In the genomic region with DNA sequence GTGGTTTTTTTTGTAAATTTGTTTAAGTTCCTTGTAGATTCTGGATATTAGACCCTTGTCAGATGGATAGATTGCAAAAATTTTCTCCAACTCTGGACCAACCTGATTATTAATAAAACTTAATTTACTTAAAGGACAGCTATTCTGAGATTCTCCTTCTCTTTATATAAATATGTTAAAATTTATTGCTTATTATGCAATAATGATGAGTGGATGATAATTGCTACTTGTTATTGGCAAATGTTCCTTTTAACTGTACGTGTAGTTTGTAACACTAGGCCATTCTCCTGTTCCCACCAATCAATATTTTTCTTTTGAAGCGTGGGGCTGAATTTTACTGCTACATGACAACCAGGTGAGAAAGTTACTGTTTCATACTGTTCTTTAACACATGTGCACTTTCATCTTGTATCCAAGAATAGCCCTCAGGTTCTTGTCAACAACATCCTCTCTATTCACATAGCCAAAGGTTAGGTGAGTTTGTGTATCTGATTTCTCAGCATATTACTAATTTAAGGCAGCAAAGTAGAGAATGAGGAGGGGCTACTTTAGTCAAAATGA, we compare ENCODE assay signal across 1 cellular context.
TF ChIP-seq lines count a peak whose summit lies in the region.

No MANE protein-coding gene starts in this region.

TF ChIP-seq in K562, 482 proteins besides CTCF, POLR2A, EP300 and RAD21:
- TF ChIP-seq PTTG1 (tag; IDR thresholded peaks at IDR 0.05; ENCODE audit: low read depth) (no peak), FOXM1 (IDR thresholded peaks at IDR 0.05; ENCODE audit: low read depth) (no peak), FOXM1 (CRISPR knock-in tag; IDR thresholded peaks at IDR 0.05; ENCODE audit: low read depth) (no peak), SETDB1 (IDR thresholded peaks at IDR 0.05; ENCODE audit: low read length) (no peak), MAFG (tag; conservative IDR thresholded peaks at IDR 0.05) (0 out of 2 replicates have a peak, but pooled peaks have one; percentile 18), RBM34 (IDR thresholded peaks at IDR 0.05; ENCODE audit: borderline replicate concordance, insufficient read depth, low read length) (no peak), C11orf30 (IDR thresholded peaks at IDR 0.05; ENCODE audit: low read depth) (peak; percentile 53; the same call in 1 of the 2 replicates), ZNF316 (IDR thresholded peaks at IDR 0.05) (peak; percentile 62; the same call in 1 of the 2 replicates)
- TF ChIP-seq, protein P1, sequence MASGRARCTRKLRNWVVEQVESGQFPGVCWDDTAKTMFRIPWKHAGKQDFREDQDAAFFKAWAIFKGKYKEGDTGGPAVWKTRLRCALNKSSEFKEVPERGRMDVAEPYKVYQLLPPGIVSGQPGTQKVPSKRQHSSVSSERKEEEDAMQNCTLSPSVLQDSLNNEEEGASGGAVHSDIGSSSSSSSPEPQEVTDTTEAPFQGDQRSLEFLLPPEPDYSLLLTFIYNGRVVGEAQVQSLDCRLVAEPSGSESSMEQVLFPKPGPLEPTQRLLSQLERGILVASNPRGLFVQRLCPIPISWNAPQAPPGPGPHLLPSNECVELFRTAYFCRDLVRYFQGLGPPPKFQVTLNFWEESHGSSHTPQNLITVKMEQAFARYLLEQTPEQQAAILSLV (tag; IDR thresholded peaks at IDR 0.05) = no peak
- TF ChIP-seq, protein P2, sequence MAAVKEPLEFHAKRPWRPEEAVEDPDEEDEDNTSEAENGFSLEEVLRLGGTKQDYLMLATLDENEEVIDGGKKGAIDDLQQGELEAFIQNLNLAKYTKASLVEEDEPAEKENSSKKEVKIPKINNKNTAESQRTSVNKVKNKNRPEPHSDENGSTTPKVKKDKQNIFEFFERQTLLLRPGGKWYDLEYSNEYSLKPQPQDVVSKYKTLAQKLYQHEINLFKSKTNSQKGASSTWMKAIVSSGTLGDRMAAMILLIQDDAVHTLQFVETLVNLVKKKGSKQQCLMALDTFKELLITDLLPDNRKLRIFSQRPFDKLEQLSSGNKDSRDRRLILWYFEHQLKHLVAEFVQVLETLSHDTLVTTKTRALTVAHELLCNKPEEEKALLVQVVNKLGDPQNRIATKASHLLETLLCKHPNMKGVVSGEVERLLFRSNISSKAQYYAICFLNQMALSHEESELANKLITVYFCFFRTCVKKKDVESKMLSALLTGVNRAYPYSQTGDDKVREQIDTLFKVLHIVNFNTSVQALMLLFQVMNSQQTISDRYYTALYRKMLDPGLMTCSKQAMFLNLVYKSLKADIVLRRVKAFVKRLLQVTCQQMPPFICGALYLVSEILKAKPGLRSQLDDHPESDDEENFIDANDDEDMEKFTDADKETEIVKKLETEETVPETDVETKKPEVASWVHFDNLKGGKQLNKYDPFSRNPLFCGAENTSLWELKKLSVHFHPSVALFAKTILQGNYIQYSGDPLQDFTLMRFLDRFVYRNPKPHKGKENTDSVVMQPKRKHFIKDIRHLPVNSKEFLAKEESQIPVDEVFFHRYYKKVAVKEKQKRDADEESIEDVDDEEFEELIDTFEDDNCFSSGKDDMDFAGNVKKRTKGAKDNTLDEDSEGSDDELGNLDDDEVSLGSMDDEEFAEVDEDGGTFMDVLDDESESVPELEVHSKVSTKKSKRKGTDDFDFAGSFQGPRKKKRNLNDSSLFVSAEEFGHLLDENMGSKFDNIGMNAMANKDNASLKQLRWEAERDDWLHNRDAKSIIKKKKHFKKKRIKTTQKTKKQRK (IDR thresholded peaks at IDR 0.05; ENCODE audit: borderline replicate concordance, low read depth, low read length) = no peak
- TF ChIP-seq, protein P3, sequence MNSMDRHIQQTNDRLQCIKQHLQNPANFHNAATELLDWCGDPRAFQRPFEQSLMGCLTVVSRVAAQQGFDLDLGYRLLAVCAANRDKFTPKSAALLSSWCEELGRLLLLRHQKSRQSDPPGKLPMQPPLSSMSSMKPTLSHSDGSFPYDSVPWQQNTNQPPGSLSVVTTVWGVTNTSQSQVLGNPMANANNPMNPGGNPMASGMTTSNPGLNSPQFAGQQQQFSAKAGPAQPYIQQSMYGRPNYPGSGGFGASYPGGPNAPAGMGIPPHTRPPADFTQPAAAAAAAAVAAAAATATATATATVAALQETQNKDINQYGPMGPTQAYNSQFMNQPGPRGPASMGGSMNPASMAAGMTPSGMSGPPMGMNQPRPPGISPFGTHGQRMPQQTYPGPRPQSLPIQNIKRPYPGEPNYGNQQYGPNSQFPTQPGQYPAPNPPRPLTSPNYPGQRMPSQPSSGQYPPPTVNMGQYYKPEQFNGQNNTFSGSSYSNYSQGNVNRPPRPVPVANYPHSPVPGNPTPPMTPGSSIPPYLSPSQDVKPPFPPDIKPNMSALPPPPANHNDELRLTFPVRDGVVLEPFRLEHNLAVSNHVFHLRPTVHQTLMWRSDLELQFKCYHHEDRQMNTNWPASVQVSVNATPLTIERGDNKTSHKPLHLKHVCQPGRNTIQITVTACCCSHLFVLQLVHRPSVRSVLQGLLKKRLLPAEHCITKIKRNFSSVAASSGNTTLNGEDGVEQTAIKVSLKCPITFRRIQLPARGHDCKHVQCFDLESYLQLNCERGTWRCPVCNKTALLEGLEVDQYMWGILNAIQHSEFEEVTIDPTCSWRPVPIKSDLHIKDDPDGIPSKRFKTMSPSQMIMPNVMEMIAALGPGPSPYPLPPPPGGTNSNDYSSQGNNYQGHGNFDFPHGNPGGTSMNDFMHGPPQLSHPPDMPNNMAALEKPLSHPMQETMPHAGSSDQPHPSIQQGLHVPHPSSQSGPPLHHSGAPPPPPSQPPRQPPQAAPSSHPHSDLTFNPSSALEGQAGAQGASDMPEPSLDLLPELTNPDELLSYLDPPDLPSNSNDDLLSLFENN (IDR thresholded peaks at IDR 0.05; ENCODE audit: low read depth in 2 of 2, low read length in 2 of 2) = no peak
- TF ChIP-seq, protein P4, sequence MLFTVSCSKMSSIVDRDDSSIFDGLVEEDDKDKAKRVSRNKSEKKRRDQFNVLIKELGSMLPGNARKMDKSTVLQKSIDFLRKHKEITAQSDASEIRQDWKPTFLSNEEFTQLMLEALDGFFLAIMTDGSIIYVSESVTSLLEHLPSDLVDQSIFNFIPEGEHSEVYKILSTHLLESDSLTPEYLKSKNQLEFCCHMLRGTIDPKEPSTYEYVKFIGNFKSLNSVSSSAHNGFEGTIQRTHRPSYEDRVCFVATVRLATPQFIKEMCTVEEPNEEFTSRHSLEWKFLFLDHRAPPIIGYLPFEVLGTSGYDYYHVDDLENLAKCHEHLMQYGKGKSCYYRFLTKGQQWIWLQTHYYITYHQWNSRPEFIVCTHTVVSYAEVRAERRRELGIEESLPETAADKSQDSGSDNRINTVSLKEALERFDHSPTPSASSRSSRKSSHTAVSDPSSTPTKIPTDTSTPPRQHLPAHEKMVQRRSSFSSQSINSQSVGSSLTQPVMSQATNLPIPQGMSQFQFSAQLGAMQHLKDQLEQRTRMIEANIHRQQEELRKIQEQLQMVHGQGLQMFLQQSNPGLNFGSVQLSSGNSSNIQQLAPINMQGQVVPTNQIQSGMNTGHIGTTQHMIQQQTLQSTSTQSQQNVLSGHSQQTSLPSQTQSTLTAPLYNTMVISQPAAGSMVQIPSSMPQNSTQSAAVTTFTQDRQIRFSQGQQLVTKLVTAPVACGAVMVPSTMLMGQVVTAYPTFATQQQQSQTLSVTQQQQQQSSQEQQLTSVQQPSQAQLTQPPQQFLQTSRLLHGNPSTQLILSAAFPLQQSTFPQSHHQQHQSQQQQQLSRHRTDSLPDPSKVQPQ (CRISPR knock-in tag; IDR thresholded peaks at IDR 0.05; ENCODE audit: borderline replicate concordance) = no peak
- TF ChIP-seq, protein P5, sequence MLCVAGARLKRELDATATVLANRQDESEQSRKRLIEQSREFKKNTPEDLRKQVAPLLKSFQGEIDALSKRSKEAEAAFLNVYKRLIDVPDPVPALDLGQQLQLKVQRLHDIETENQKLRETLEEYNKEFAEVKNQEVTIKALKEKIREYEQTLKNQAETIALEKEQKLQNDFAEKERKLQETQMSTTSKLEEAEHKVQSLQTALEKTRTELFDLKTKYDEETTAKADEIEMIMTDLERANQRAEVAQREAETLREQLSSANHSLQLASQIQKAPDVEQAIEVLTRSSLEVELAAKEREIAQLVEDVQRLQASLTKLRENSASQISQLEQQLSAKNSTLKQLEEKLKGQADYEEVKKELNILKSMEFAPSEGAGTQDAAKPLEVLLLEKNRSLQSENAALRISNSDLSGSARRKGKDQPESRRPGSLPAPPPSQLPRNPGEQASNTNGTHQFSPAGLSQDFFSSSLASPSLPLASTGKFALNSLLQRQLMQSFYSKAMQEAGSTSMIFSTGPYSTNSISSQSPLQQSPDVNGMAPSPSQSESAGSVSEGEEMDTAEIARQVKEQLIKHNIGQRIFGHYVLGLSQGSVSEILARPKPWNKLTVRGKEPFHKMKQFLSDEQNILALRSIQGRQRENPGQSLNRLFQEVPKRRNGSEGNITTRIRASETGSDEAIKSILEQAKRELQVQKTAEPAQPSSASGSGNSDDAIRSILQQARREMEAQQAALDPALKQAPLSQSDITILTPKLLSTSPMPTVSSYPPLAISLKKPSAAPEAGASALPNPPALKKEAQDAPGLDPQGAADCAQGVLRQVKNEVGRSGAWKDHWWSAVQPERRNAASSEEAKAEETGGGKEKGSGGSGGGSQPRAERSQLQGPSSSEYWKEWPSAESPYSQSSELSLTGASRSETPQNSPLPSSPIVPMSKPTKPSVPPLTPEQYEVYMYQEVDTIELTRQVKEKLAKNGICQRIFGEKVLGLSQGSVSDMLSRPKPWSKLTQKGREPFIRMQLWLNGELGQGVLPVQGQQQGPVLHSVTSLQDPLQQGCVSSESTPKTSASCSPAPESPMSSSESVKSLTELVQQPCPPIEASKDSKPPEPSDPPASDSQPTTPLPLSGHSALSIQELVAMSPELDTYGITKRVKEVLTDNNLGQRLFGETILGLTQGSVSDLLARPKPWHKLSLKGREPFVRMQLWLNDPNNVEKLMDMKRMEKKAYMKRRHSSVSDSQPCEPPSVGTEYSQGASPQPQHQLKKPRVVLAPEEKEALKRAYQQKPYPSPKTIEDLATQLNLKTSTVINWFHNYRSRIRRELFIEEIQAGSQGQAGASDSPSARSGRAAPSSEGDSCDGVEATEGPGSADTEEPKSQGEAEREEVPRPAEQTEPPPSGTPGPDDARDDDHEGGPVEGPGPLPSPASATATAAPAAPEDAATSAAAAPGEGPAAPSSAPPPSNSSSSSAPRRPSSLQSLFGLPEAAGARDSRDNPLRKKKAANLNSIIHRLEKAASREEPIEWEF (CRISPR knock-in tag; IDR thresholded peaks at IDR 0.05) = no peak
TF ChIP-seq in K562: peak in this region for 3.
